In genomic region chr2:235219048-235219447, GRCh38 we compare ENCODE assay signal across 15 cellular contexts.
DNase-seq lines count a peak whose midpoint lies in the region; ATAC-seq, FAIRE-seq and TF ChIP-seq lines count a peak whose summit lies in the region.
"Had no signal": no experiment of that assay in that cellular context is flagged by ENCODE, and none has a peak within 500 bp of the region (broad histone marks: within the 10 kb centered on the region; RNA-seq: fewer than 3 reads in every experiment).

No MANE protein-coding gene starts in this region.

- H3K27ac Mint-ChIP-seq in glutamatergic neuron (ENCODE audit: unreplicated experiment) (peak overlapping the region; percentile 25), nephron progenitor cell (no peak overlapping the region)
- H3K27ac Mint-ChIP-seq in activated T-helper 2 cell treated with anti-CD3 and anti-CD28 coated beads, Interferon-gamma antibody, Interleukin-2, Interleukin-4, amounts not matched to agents 10 μg/mL and 5 μg/mL and 100 μg/mL, durations not matched to agents 14 hours and 24 hours and 36 hours, result no peak overlapping the region
- H3K27ac Mint-ChIP-seq: B cell; CD4-positive, alpha-beta T cell; GM23338 had no signal

- H3K27me3 Mint-ChIP-seq in glutamatergic neuron (ENCODE audit: unreplicated experiment) (no peaks in the 10 kb centered on the region), nephron progenitor cell (ENCODE audit: low read depth, poor library complexity) (peaks cover 21% of the 10 kb centered on the region)
- H3K27me3 Mint-ChIP-seq in activated T-helper 2 cell treated with anti-CD3 and anti-CD28 coated beads, Interferon-gamma antibody, Interleukin-2, Interleukin-4, amounts not matched to agents 10 μg/mL and 5 μg/mL and 100 μg/mL, durations not matched to agents 14 hours and 24 hours and 36 hours (ENCODE audit: low read depth), result peaks cover 8% of the 10 kb centered on the region

- H3K4me3 Mint-ChIP-seq in glutamatergic neuron (ENCODE audit: unreplicated experiment) (no peak overlapping the region), nephron progenitor cell (no peak overlapping the region)
- no peak overlapping the region for H3K4me3 Mint-ChIP-seq in activated T-helper 2 cell treated with anti-CD3 and anti-CD28 coated beads, Interferon-gamma antibody, Interleukin-2, Interleukin-4, amounts not matched to agents 10 μg/mL and 5 μg/mL and 100 μg/mL, durations not matched to agents 14 hours and 24 hours and 36 hours (ENCODE audit: low read depth)
- H3K4me3 Mint-ChIP-seq: B cell; CD4-positive, alpha-beta T cell; GM23338 had no signal

- H3K9me3 Mint-ChIP-seq in glutamatergic neuron (ENCODE audit: unreplicated experiment) (peaks cover 3% of the 10 kb centered on the region), nephron progenitor cell (peaks cover 5% of the 10 kb centered on the region)
- no peaks in the 10 kb centered on the region for H3K9me3 Mint-ChIP-seq in activated T-helper 2 cell treated with anti-CD3 and anti-CD28 coated beads, Interferon-gamma antibody, Interleukin-2, Interleukin-4, amounts not matched to agents 10 μg/mL and 5 μg/mL and 100 μg/mL, durations not matched to agents 14 hours and 24 hours and 36 hours
- H3K9me3 Mint-ChIP-seq: CD4-positive, alpha-beta T cell; GM23338 had no signal

- H3K36me3 Mint-ChIP-seq in glutamatergic neuron (ENCODE audit: unreplicated experiment), result no peaks in the 10 kb centered on the region
- no peaks in the 10 kb centered on the region for H3K36me3 Mint-ChIP-seq in nephron progenitor cell (ENCODE audit: low read depth)
- H3K36me3 Mint-ChIP-seq in activated T-helper 2 cell treated with anti-CD3 and anti-CD28 coated beads, Interferon-gamma antibody, Interleukin-2, Interleukin-4, amounts not matched to agents 10 μg/mL and 5 μg/mL and 100 μg/mL, durations not matched to agents 14 hours and 24 hours and 36 hours (ENCODE audit: low read depth), result no peaks in the 10 kb centered on the region

- no peak for TF ChIP-seq CTCF in glutamatergic neuron (IDR thresholded peaks at IDR 0.05; ENCODE audit: partially characterized antibody, unreplicated experiment)
- TF ChIP-seq CTCF in nephron progenitor cell (IDR thresholded peaks at IDR 0.05), result no peak

- no peak for FAIRE-seq in RCC 7860 (lab: Jason Lieb, UNC)
- FAIRE-seq: A204.1 had no signal

- DNase-seq in RCC 7860 (ENCODE audit: low spot score), result peak; percentile 25
- peak; percentile 77 for DNase-seq in glutamatergic neuron
- peak; percentile 17 for DNase-seq in nephron progenitor cell
- peak; percentile 17 for DNase-seq in ureter (ENCODE audit: low spot score)
- DNase-seq in kidney glomerular epithelial cell (lab: John Stamatoyannopoulos, UW), result no peak
- DNase-seq in activated T-helper 2 cell treated with anti-CD3 and anti-CD28 coated beads, Interferon-gamma antibody, Interleukin-2, Interleukin-4, amounts not matched to agents 10 μg/mL and 5 μg/mL and 100 μg/mL, durations not matched to agents 14 hours and 24 hours and 36 hours (ENCODE audit: low spot score), result no peak
- DNase-seq: C1 segment of cervical spinal cord; Calu3; CD4-positive, alpha-beta T cell; DMS 273 treated with DMSO at 0.1 percent for 48 hours; H7 had no signal

- ATAC-seq in GM19455 (IDR thresholded peaks at IDR 0.05; ENCODE audit: unreplicated experiment), result no peak
- ATAC-seq: GM23338 had no signal

- H3K4me1 Mint-ChIP-seq in glutamatergic neuron (ENCODE audit: low read depth, unreplicated experiment), result peaks cover 9% of the 10 kb centered on the region
- peaks cover 37% of the 10 kb centered on the region for H3K4me1 Mint-ChIP-seq in nephron progenitor cell
- H3K4me1 Mint-ChIP-seq in activated T-helper 2 cell treated with anti-CD3 and anti-CD28 coated beads, Interferon-gamma antibody, Interleukin-2, Interleukin-4, amounts not matched to agents 10 μg/mL and 5 μg/mL and 100 μg/mL, durations not matched to agents 14 hours and 24 hours and 36 hours (ENCODE audit: low read depth), result no peaks in the 10 kb centered on the region
- H3K4me1 Mint-ChIP-seq: B cell had no signal

- intact Hi-C loops in activated T-helper 2 cell treated with anti-CD3 and anti-CD28 coated beads, Interferon-gamma antibody, Interleukin-2, Interleukin-4, amounts not matched to agents 10 μg/mL and 5 μg/mL and 100 μg/mL, durations not matched to agents 14 hours and 24 hours and 36 hours (cut with micrococcal nuclease), result no loop called here

Comparison
In these comparisons a context has a peak if more than half of its experiments do, and no peak if none do; other contexts are left out.
1. DNase-seq: peak in RCC 7860 (single experiment), glutamatergic neuron (single experiment), nephron progenitor cell (single experiment) and ureter (single experiment); none in kidney glomerular epithelial cell (single experiment) and activated T-helper 2 cell treated with anti-CD3 and anti-CD28 coated beads, Interferon-gamma antibody, Interleukin-2, Interleukin-4, amounts not matched to agents 10 μg/mL and 5 μg/mL and 100 μg/mL, durations not matched to agents 14 hours and 24 hours and 36 hours (single experiment).